Comparison of ENCODE assay signal across 2 cellular contexts in the genomic region with DNA sequence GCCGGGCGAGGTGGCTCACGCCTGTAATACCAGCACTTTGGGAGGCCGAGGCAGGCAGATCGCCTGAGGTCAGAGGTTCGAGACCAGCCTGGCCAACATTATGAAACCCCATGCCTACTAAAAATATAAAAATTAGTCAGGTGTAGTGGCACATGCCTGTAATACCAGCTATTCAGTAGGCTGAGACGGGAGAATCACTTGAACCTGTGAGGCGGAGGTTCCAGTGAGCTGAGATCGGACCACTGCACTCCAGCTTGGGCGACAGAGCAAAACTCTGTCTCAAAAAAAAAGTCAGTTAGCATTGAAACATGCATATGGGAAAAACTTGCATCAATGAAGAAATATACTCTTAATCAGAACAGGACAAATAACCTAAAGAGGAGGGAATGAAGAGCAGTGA.
TF ChIP-seq lines count a peak whose summit lies in the region.

No MANE protein-coding gene starts in this region.

TF ChIP-seq in GM23338, 12 proteins besides CTCF, POLR2A, EP300 and RAD21:
- TF ChIP-seq, protein P1, sequence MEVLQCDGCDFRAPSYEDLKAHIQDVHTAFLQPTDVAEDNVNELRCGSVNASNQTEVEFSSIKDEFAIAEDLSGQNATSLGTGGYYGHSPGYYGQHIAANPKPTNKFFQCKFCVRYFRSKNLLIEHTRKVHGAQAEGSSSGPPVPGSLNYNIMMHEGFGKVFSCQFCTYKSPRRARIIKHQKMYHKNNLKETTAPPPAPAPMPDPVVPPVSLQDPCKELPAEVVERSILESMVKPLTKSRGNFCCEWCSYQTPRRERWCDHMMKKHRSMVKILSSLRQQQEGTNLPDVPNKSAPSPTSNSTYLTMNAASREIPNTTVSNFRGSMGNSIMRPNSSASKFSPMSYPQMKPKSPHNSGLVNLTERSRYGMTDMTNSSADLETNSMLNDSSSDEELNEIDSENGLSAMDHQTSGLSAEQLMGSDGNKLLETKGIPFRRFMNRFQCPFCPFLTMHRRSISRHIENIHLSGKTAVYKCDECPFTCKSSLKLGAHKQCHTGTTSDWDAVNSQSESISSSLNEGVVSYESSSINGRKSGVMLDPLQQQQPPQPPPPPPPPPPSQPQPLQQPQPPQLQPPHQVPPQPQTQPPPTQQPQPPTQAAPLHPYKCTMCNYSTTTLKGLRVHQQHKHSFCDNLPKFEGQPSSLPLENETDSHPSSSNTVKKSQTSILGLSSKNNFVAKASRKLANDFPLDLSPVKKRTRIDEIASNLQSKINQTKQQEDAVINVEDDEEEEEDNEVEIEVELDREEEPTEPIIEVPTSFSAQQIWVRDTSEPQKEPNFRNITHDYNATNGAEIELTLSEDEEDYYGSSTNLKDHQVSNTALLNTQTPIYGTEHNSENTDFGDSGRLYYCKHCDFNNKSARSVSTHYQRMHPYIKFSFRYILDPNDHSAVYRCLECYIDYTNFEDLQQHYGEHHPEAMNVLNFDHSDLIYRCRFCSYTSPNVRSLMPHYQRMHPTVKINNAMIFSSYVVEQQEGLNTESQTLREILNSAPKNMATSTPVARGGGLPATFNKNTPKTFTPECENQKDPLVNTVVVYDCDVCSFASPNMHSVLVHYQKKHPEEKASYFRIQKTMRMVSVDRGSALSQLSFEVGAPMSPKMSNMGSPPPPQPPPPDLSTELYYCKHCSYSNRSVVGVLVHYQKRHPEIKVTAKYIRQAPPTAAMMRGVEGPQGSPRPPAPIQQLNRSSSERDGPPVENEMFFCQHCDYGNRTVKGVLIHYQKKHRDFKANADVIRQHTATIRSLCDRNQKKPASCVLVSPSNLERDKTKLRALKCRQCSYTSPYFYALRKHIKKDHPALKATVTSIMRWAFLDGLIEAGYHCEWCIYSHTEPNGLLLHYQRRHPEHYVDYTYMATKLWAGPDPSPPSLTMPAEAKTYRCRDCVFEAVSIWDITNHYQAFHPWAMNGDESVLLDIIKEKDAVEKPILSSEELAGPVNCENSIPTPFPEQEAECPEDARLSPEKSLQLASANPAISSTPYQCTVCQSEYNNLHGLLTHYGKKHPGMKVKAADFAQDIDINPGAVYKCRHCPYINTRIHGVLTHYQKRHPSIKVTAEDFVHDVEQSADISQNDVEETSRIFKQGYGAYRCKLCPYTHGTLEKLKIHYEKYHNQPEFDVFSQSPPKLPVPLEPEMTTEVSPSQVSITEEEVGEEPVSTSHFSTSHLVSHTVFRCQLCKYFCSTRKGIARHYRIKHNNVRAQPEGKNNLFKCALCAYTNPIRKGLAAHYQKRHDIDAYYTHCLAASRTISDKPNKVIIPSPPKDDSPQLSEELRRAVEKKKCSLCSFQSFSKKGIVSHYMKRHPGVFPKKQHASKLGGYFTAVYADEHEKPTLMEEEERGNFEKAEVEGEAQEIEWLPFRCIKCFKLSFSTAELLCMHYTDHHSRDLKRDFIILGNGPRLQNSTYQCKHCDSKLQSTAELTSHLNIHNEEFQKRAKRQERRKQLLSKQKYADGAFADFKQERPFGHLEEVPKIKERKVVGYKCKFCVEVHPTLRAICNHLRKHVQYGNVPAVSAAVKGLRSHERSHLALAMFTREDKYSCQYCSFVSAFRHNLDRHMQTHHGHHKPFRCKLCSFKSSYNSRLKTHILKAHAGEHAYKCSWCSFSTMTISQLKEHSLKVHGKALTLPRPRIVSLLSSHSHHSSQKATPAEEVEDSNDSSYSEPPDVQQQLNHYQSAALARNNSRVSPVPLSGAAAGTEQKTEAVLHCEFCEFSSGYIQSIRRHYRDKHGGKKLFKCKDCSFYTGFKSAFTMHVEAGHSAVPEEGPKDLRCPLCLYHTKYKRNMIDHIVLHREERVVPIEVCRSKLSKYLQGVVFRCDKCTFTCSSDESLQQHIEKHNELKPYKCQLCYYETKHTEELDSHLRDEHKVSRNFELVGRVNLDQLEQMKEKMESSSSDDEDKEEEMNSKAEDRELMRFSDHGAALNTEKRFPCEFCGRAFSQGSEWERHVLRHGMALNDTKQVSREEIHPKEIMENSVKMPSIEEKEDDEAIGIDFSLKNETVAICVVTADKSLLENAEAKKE (CRISPR knock-in tag; IDR thresholded peaks at IDR 0.05): no peak
- no peak for TF ChIP-seq NANOG (IDR thresholded peaks at IDR 0.05; ENCODE audit: borderline replicate concordance)

TF ChIP-seq in HEK293T, 16 proteins besides CTCF, POLR2A, EP300 and RAD21 (continued from another document):
- no peak for TF ChIP-seq LEF1 (IDR thresholded peaks at IDR 0.05; ENCODE audit: borderline replicate concordance)
- no peak for TF ChIP-seq BHLHE40 (IDR thresholded peaks at IDR 0.05; ENCODE audit: borderline replicate concordance)
TF ChIP-seq in HEK293T: peak in this region for 0.
